Comparison of ENCODE assay signal across 20 cellular contexts in genomic region chr7:47322731-47323130, GRCh38.
"Had no signal": no experiment of that assay in that cellular context is flagged by ENCODE, and none has a peak within 500 bp of the region (broad histone marks: within the 10 kb centered on the region; RNA-seq: fewer than 3 reads in every experiment).

No MANE protein-coding gene starts in this region.

- ATAC-seq: activated CD4-positive, alpha-beta T cell treated with anti-CD3 and anti-CD28 coated beads for 36 hours; lower lobe of right lung had no signal

- H3K4me3 ChIP-seq: adrenal gland, cardiac muscle cell, colonic mucosa, lower lobe of right lung, skin epidermis, thoracic aorta had no signal

- H3K4me3 Mint-ChIP-seq: activated CD4-positive, alpha-beta memory T cell treated with anti-CD3 and anti-CD28 coated beads, Interleukin-2, amount 10 ng/mL, durations not matched to agents 7 days and 5 days; activated CD4-positive, alpha-beta T cell treated with anti-CD3 and anti-CD28 coated beads for 36 hours; activated T-cell treated with anti-CD3 and anti-CD28 coated beads, Interleukin-2, amount 50 U/mL, for 24 hours; naive B cell had no signal

- DNase-seq: activated CD4-positive, alpha-beta memory T cell treated with anti-CD3 and anti-CD28 coated beads, Interleukin-2, amount 10 ng/mL, durations not matched to agents 7 days and 5 days; activated CD4-positive, alpha-beta T cell treated with anti-CD3 and anti-CD28 coated beads for 36 hours; activated effector memory CD4-positive, alpha-beta T cell treated with Interleukin-2 at 50 U/mL for 16 hours; activated naive CD4-positive, alpha-beta T cell treated with anti-CD3 and anti-CD28 coated beads, Interleukin-2, amount 50 U/mL, for 16 hours; activated T-cell treated with anti-CD3 and anti-CD28 coated beads, Interleukin-2, amount 50 U/mL, for 24 hours; adrenal gland; colonic mucosa; foreskin fibroblast; hypothalamus; kidney glomerular epithelial cell; lower lobe of right lung; naive B cell; retina; stimulated activated CD4-positive, alpha-beta T cell treated with anti-CD3 and anti-CD28 coated beads, Interleukin-15, amount 100 ng/mL, for 24 hours; stimulated activated CD4-positive, alpha-beta T cell treated with anti-CD3 and anti-CD28 coated beads, Interleukin-4, amount 100 ng/mL, for 1 hour; stimulated activated naive CD4-positive, alpha-beta T cell treated with Interleukin-2 at 50 U/mL for 16 hours; T-helper 2 cell had no signal

- H3K9me3 ChIP-seq: adrenal gland, colonic mucosa, lower lobe of right lung, thoracic aorta had no signal

- H3K27ac ChIP-seq: adrenal gland, cardiac muscle cell, colonic mucosa, lower lobe of right lung, skin epidermis, thoracic aorta had no signal

- H3K27me3 Mint-ChIP-seq: activated CD4-positive, alpha-beta memory T cell treated with anti-CD3 and anti-CD28 coated beads, Interleukin-2, amount 10 ng/mL, durations not matched to agents 7 days and 5 days; activated T-cell treated with anti-CD3 and anti-CD28 coated beads, Interleukin-2, amount 50 U/mL, for 24 hours; naive B cell had no signal

- H3K4me1 Mint-ChIP-seq: activated CD4-positive, alpha-beta memory T cell treated with anti-CD3 and anti-CD28 coated beads, Interleukin-2, amount 10 ng/mL, durations not matched to agents 7 days and 5 days; activated CD4-positive, alpha-beta T cell treated with anti-CD3 and anti-CD28 coated beads for 36 hours had no signal

- H3K27me3 ChIP-seq: adrenal gland, cardiac muscle cell, colonic mucosa had no signal

- H3K27ac Mint-ChIP-seq: activated CD4-positive, alpha-beta memory T cell treated with anti-CD3 and anti-CD28 coated beads, Interleukin-2, amount 10 ng/mL, durations not matched to agents 7 days and 5 days; activated CD4-positive, alpha-beta T cell treated with anti-CD3 and anti-CD28 coated beads for 36 hours; activated T-cell treated with anti-CD3 and anti-CD28 coated beads, Interleukin-2, amount 50 U/mL, for 24 hours had no signal
